Comparison of ENCODE assay signal across 8 cellular contexts in the genomic region with DNA sequence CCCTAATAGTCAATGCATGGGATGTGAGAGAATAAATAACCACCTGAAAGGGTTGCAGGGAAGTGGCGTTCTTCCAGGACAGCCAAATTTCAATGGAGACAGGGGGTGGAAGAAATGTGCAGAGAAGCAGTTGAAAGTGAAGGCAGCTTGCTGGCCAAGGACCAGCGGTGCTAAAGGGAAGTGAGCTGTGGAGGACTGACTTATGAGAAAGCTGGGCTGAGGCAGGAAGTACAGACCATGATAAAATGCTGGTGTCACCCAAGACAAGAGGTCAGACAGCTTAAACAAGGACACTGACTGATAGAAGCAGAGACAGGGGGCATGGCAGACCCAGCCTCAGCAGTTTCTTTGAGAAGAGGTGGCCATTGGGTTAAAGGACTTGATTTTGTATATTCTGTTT.
A peak's percentile ranks its signal among the peaks of the same experiment; 100 is the strongest.
DNase-seq lines count a peak whose midpoint lies in the region; ATAC-seq and TF ChIP-seq lines count a peak whose summit lies in the region.

No MANE protein-coding gene starts in this region.

- no peak overlapping the region for H3K27ac Mint-ChIP-seq in activated CD4-positive, alpha-beta memory T cell treated with anti-CD3 and anti-CD28 coated beads for 36 hours
- H3K27ac Mint-ChIP-seq in MCF 10A (ENCODE audit: low read depth, unreplicated experiment) = no peak overlapping the region

- H3K4me3 Mint-ChIP-seq in activated CD4-positive, alpha-beta memory T cell treated with anti-CD3 and anti-CD28 coated beads for 36 hours = no peak overlapping the region
- no peak overlapping the region for H3K4me3 Mint-ChIP-seq in MCF 10A (ENCODE audit: unreplicated experiment)

- H3K9me3 Mint-ChIP-seq in activated CD4-positive, alpha-beta memory T cell treated with anti-CD3 and anti-CD28 coated beads for 36 hours = no peaks in the 10 kb centered on the region
- no peaks in the 10 kb centered on the region for H3K9me3 Mint-ChIP-seq in MCF 10A (ENCODE audit: unreplicated experiment)

- H3K36me3 Mint-ChIP-seq in activated CD4-positive, alpha-beta memory T cell treated with anti-CD3 and anti-CD28 coated beads for 36 hours = no peaks in the 10 kb centered on the region
- H3K36me3 Mint-ChIP-seq in MCF 10A (ENCODE audit: insufficient read depth, unreplicated experiment) = peaks cover 22% of the 10 kb centered on the region

- DNase-seq in GM12864 (ENCODE audit: low read depth) (peak; percentile 83), NOMO-1 treated with dmso at 0.1 percent for 144 hours (lab: John Stamatoyannopoulos, UW; ENCODE audit: unreplicated experiment) (peak; percentile 72), left kidney (ENCODE audit: low read depth, low spot score) (peak; percentile 35), NCI-H1694 treated with DMSO at 0.1 percent for 48 hours (lab: John Stamatoyannopoulos, UW) (no peak), NCI-H187 treated with DMSO at 0.1 percent for 48 hours (lab: John Stamatoyannopoulos, UW) (no peak), MCF 10A (ENCODE audit: unreplicated experiment) (no peak)
- no peak for DNase-seq in activated CD4-positive, alpha-beta memory T cell treated with anti-CD3 and anti-CD28 coated beads for 36 hours

- ATAC-seq in GM21717 (IDR thresholded peaks at IDR 0.05; ENCODE audit: unreplicated experiment) = peak; percentile 68

- intact Hi-C loops in activated CD4-positive, alpha-beta memory T cell treated with anti-CD3 and anti-CD28 coated beads for 36 hours (cut with micrococcal nuclease) = loop anchor here (1.0 kb wide), 1 partner anchor 204 kb away; no protein-coding TSS in a partner anchor
- intact Hi-C loops in MCF 10A (cut with micrococcal nuclease) = loop anchor here (2.0 kb wide), 1 partner anchor 190 kb away; no protein-coding TSS in a partner anchor

- TF ChIP-seq CTCF in GM12864 (IDR thresholded peaks at IDR 0.05; ENCODE audit: low read depth, low read length, missing control alignments) (no peak), MCF 10A (IDR thresholded peaks at IDR 0.05; ENCODE audit: unreplicated experiment) (no peak)

- no peak overlapping the region; the same call in 1 of the 2 replicates for H3K4me3 ChIP-seq in GM12864 (ENCODE audit: low read depth, low read length)

- no TSS peak for BruUV-seq in MCF 10A (replicated peaks; lab: Mats Ljungman, UMichigan)

- CTCF ChIA-PET in activated CD4-positive, alpha-beta memory T cell treated with anti-CD3 and anti-CD28 coated beads for 36 hours (lab: Charles Lee) = interaction anchor here (0.9 to 2.3 kb wide), 4 partner anchors 41 to 258 kb away, joined by 3 to 13 read pairs (median 6); no protein-coding TSS in a partner anchor
- CTCF ChIA-PET in MCF 10A (lab: Yijun Ruan, JAX) = interaction anchor here (0.5 to 1.5 kb wide), 12 partner anchors 10 to 1437 kb away, joined by 3 to 6 read pairs (median 4); no protein-coding TSS in a partner anchor

- no peaks in the 10 kb centered on the region for H3K27me3 Mint-ChIP-seq in activated CD4-positive, alpha-beta memory T cell treated with anti-CD3 and anti-CD28 coated beads for 36 hours
- H3K27me3 Mint-ChIP-seq in MCF 10A (ENCODE audit: insufficient read depth, unreplicated experiment) = no peaks in the 10 kb centered on the region

- peaks cover 6% of the 10 kb centered on the region for H3K4me1 Mint-ChIP-seq in activated CD4-positive, alpha-beta memory T cell treated with anti-CD3 and anti-CD28 coated beads for 36 hours (ENCODE audit: low read depth)
- H3K4me1 Mint-ChIP-seq in MCF 10A (ENCODE audit: insufficient read depth, unreplicated experiment) = no peaks in the 10 kb centered on the region

- POLR2A ChIA-PET in activated CD4-positive, alpha-beta memory T cell treated with anti-CD3 and anti-CD28 coated beads for 36 hours (lab: Charles Lee) = no interaction called here
- POLR2A ChIA-PET in MCF 10A (lab: Yijun Ruan, JAX) = no interaction called here

Comparison
In these comparisons a context has a peak if more than half of its experiments do, and no peak if none do; other contexts are left out.
1. DNase-seq: peak in GM12864 (single experiment), NOMO-1 treated with dmso at 0.1 percent for 144 hours (single experiment) and left kidney (single experiment); none in NCI-H1694 treated with DMSO at 0.1 percent for 48 hours (single experiment), NCI-H187 treated with DMSO at 0.1 percent for 48 hours (single experiment), activated CD4-positive, alpha-beta memory T cell treated with anti-CD3 and anti-CD28 coated beads for 36 hours (single experiment) and MCF 10A (single experiment).